Comparison of ENCODE assay signal across 22 cellular contexts in the genomic region with DNA sequence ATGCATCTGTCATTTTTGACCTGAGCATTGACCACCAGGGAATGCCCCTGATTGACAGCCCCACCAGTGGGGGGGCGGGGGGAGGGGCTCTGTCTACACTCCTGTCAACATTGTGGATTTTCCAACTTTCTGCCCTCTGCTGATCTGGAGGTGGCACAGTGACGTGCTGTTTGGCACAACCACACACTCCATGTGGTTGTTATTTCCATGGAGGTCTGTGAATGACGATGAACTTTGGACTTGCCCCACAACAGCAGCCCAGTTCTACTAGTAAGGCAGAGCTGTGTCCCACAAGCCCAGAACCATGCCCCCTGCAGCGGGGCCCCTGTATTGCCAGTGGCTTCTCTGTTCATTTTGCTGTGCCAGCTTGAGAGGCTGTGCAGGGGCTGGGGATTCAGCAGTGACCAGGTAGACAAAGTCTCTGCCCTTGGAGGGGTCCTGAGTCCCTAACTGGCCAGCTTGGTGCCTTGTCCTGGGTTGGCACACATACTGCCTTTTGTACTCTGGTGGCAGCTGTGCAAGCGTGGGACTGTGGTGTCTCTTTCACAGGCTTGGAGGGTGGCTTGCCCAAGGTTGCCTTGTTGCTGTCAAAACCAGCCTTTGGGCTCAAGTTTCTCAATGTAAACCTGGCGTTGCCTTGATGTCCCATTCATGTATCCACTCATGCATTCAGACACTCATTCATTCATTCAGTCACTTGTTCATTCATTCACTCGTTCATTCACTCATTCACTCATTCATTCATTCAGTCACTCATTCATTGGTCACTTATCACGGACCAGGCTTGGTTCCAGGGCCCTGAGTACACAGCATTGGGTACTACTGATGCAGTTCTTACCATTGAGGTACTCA.
DNase-seq lines count a peak whose midpoint lies in the region; ATAC-seq, FAIRE-seq and TF ChIP-seq lines count a peak whose summit lies in the region.
"Had no signal": no experiment of that assay in that cellular context is flagged by ENCODE, and none has a peak within 500 bp of the region (broad histone marks: within the 10 kb centered on the region; RNA-seq: fewer than 3 reads in every experiment).

No MANE protein-coding gene starts in this region.

- TF ChIP-seq CTCF in heart left ventricle (IDR thresholded peaks at IDR 0.05) (no peak), RWPE2 (IDR thresholded peaks at IDR 0.05; ENCODE audit: poor library complexity, severe bottlenecking) (no peak), kidney (IDR thresholded peaks at IDR 0.05; ENCODE audit: borderline replicate concordance, extremely low read depth, insufficient read depth) (no peak), prostate gland (IDR thresholded peaks at IDR 0.05) (no peak)

- H3K36me3 Mint-ChIP-seq in activated naive CD8-positive, alpha-beta T cell treated with anti-CD3 and anti-CD28 coated beads for 36 hours, result no peaks in the 10 kb centered on the region
- H3K36me3 Mint-ChIP-seq: activated naive CD4-positive, alpha-beta T cell treated with anti-CD3 and anti-CD28 coated beads, Interleukin-2, amount 50 U/mL, for 24 hours; memory B cell had no signal

- H3K9me3 ChIP-seq in heart left ventricle (no peaks in the 10 kb centered on the region), RWPE2 (ENCODE audit: severe bottlenecking) (no peaks in the 10 kb centered on the region), kidney (ENCODE audit: control insufficient read depth in 1 of 2, low read length in 2 of 2) (no peaks in the 10 kb centered on the region), prostate gland (no peaks in the 10 kb centered on the region)
- H3K9me3 ChIP-seq: BLaER1, SJCRH30 had no signal

- peaks cover 13% of the 10 kb centered on the region for H3K27me3 Mint-ChIP-seq in activated naive CD8-positive, alpha-beta T cell treated with anti-CD3 and anti-CD28 coated beads for 36 hours

- intact Hi-C loops in Right ventricle myocardium superior (cut with DNase I) (no loop called here), heart left ventricle (cut with DNase I) (no loop called here), kidney (cut with DNase I) (no loop called here), prostate gland (cut with DNase I) (no loop called here)

- TF ChIP-seq POLR2A in heart left ventricle (IDR thresholded peaks at IDR 0.05) (no peak), prostate gland (IDR thresholded peaks at IDR 0.05) (no peak)

- WGBS in heart left ventricle, 4 donors, result 72 to 80% (median 78%) methylated on average over 7 to 8 of the region's 8 CpGs
- 84% methylated on average over 8 of the region's 8 CpGs for WGBS in prostate gland

- H3K9me3 Mint-ChIP-seq in activated naive CD8-positive, alpha-beta T cell treated with anti-CD3 and anti-CD28 coated beads for 36 hours, result no peaks in the 10 kb centered on the region
- H3K9me3 Mint-ChIP-seq: activated naive CD4-positive, alpha-beta T cell treated with anti-CD3 and anti-CD28 coated beads, Interleukin-2, amount 50 U/mL, for 24 hours; activated T-helper 1 cell treated with anti-CD3 and anti-CD28 coated beads, Interleukin-12 subunit alpha, Interleukin-12 subunit beta, Interleukin-2, Interleukin-4 antibody, amounts not matched to agents 30 ng/mL and 10 ng/mL and 1 ng/mL, durations not matched to agents 14 hours and 24 hours and 36 hours; dendritic cell treated with granulocyte-macrophage colony-stimulating factor and Interleukin-4, amounts not matched to agents 40 ng/mL and 50 ng/mL, for 4 days had no signal

- H3K36me3 ChIP-seq in heart left ventricle, result no peaks in the 10 kb centered on the region
- no peaks in the 10 kb centered on the region for H3K36me3 ChIP-seq in RWPE2 (ENCODE audit: low read depth)
- H3K36me3 ChIP-seq in kidney (ENCODE audit: control insufficient read depth in 1 of 2, insufficient read depth in 2 of 2, low read length in 2 of 2), result no peaks in the 10 kb centered on the region
- H3K36me3 ChIP-seq in prostate gland, result no peaks in the 10 kb centered on the region
- H3K36me3 ChIP-seq: SJCRH30 had no signal

- DNase-seq in Right ventricle myocardium superior, result peak; percentile 24
- no peak for DNase-seq in heart left ventricle
- peak; percentile 63 for DNase-seq in RWPE2 (ENCODE audit: low spot score)
- DNase-seq in kidney, result peak; percentile 38
- DNase-seq in prostate gland (ENCODE audit: low spot score), result no peak
- no peak for DNase-seq in T1000 (lab: John Stamatoyannopoulos, UW)
- no peak for DNase-seq in activated naive CD8-positive, alpha-beta T cell treated with anti-CD3 and anti-CD28 coated beads for 36 hours
- DNase-seq: activated CD4-positive, alpha-beta T cell treated with anti-CD3 and anti-CD28 coated beads for 36 hours; anterior cingulate cortex; COR-L47; NCI-H446 treated with DMSO at 0.1 percent for 48 hours; SJCRH30; stimulated activated CD4-positive, alpha-beta T cell treated with anti-CD3 and anti-CD28 coated beads, Interleukin-4, amount 100 ng/mL, for 1 hour; stimulated activated naive CD4-positive, alpha-beta T cell; T-helper 17 cell had no signal

- H3K27ac ChIP-seq in heart left ventricle (no peak overlapping the region), RWPE2 (ENCODE audit: poor library complexity, severe bottlenecking) (peak overlapping the region; percentile 88), kidney (ENCODE audit: low read depth in 2 of 2, low read length in 2 of 2) (no peak overlapping the region), temporal lobe (ENCODE audit: low read depth, low read length) (peak overlapping the region; percentile 72), prostate gland (no peak overlapping the region)
- H3K27ac ChIP-seq: BLaER1, SJCRH30 had no signal

- no peaks in the 10 kb centered on the region for H3K4me1 Mint-ChIP-seq in activated naive CD8-positive, alpha-beta T cell treated with anti-CD3 and anti-CD28 coated beads for 36 hours
- H3K4me1 Mint-ChIP-seq: activated CD4-positive, alpha-beta T cell treated with anti-CD3 and anti-CD28 coated beads for 36 hours; activated naive CD4-positive, alpha-beta T cell treated with anti-CD3 and anti-CD28 coated beads, Interleukin-2, amount 50 U/mL, for 24 hours; IgD-negative memory B cell; memory B cell had no signal

- no peak for ATAC-seq in Right ventricle myocardium superior (ENCODE audit: poor library complexity)
- no peak for ATAC-seq in heart left ventricle
- no peak for ATAC-seq in RWPE2 (ENCODE audit: low read depth)
- ATAC-seq: activated CD4-positive, alpha-beta T cell treated with anti-CD3 and anti-CD28 coated beads for 36 hours; T-helper 17 cell had no signal

- H3K4me3 Mint-ChIP-seq in activated naive CD8-positive, alpha-beta T cell treated with anti-CD3 and anti-CD28 coated beads for 36 hours, result no peak overlapping the region
- H3K4me3 Mint-ChIP-seq: activated CD4-positive, alpha-beta T cell treated with anti-CD3 and anti-CD28 coated beads for 36 hours; activated naive CD4-positive, alpha-beta T cell treated with anti-CD3 and anti-CD28 coated beads, Interleukin-2, amount 50 U/mL, for 24 hours; activated T-helper 1 cell treated with anti-CD3 and anti-CD28 coated beads, Interleukin-12 subunit alpha, Interleukin-12 subunit beta, Interleukin-2, Interleukin-4 antibody, amounts not matched to agents 30 ng/mL and 10 ng/mL and 1 ng/mL, durations not matched to agents 14 hours and 24 hours and 36 hours; dendritic cell treated with granulocyte-macrophage colony-stimulating factor and Interleukin-4, amounts not matched to agents 40 ng/mL and 50 ng/mL, for 4 days; IgD-negative memory B cell; memory B cell; T-helper 17 cell had no signal

- no peak for FAIRE-seq in kidney (lab: Jason Lieb, UNC)

- peaks cover 0 to 42% (median 5%) of the 10 kb centered on the region in 12 donors for H3K4me1 ChIP-seq in heart left ventricle
- peaks cover 32% of the 10 kb centered on the region for H3K4me1 ChIP-seq in RWPE2 (ENCODE audit: insufficient read depth, poor library complexity, severe bottlenecking)
- no peaks in the 10 kb centered on the region for H3K4me1 ChIP-seq in kidney (ENCODE audit: control insufficient read depth in 1 of 2, insufficient read depth in 1 of 2, low read depth in 1 of 2, low read length in 2 of 2)
- H3K4me1 ChIP-seq in prostate gland (replicated peaks), result no peaks in the 10 kb centered on the region
- H3K4me1 ChIP-seq: SJCRH30 had no signal

- H3K27ac Mint-ChIP-seq in activated naive CD8-positive, alpha-beta T cell treated with anti-CD3 and anti-CD28 coated beads for 36 hours, result no peak overlapping the region
- H3K27ac Mint-ChIP-seq: activated CD4-positive, alpha-beta T cell treated with anti-CD3 and anti-CD28 coated beads for 36 hours; activated naive CD4-positive, alpha-beta T cell treated with anti-CD3 and anti-CD28 coated beads, Interleukin-2, amount 50 U/mL, for 24 hours; activated T-helper 1 cell treated with anti-CD3 and anti-CD28 coated beads, Interleukin-12 subunit alpha, Interleukin-12 subunit beta, Interleukin-2, Interleukin-4 antibody, amounts not matched to agents 30 ng/mL and 10 ng/mL and 1 ng/mL, durations not matched to agents 14 hours and 24 hours and 36 hours; dendritic cell treated with granulocyte-macrophage colony-stimulating factor and Interleukin-4, amounts not matched to agents 40 ng/mL and 50 ng/mL, for 4 days; IgD-negative memory B cell; memory B cell; T-helper 17 cell had no signal

- H3K4me3 ChIP-seq in heart left ventricle, result no peak overlapping the region
- no peak overlapping the region for H3K4me3 ChIP-seq in RWPE2 (ENCODE audit: severe bottlenecking)
- no peak overlapping the region for H3K4me3 ChIP-seq in kidney (ENCODE audit: low read length in 2 of 2)
- no peak overlapping the region for H3K4me3 ChIP-seq in prostate gland
- H3K4me3 ChIP-seq: BLaER1, SJCRH30 had no signal

- H3K9ac ChIP-seq in kidney (ENCODE audit: low read length in 2 of 2), result no peak overlapping the region
- H3K9ac ChIP-seq: BLaER1 had no signal

- no peaks in the 10 kb centered on the region for H3K27me3 ChIP-seq in heart left ventricle
- no peaks in the 10 kb centered on the region for H3K27me3 ChIP-seq in RWPE2 (ENCODE audit: insufficient read depth, poor library complexity, severe bottlenecking)
- no peaks in the 10 kb centered on the region for H3K27me3 ChIP-seq in prostate gland (replicated peaks; ENCODE audit: insufficient read depth)
- H3K27me3 ChIP-seq: BLaER1 had no signal

Comparison
In these comparisons a context has a peak if more than half of its experiments do, and no peak if none do; other contexts are left out.
1. DNase-seq: peak in Right ventricle myocardium superior (single experiment), RWPE2 (single experiment) and kidney (single experiment); none in heart left ventricle (0 of 5), prostate gland (single experiment), T1000 (single experiment) and activated naive CD8-positive, alpha-beta T cell treated with anti-CD3 and anti-CD28 coated beads for 36 hours (single experiment).
2. H3K27ac ChIP-seq: peak in RWPE2 (single experiment) and temporal lobe (single experiment); none in heart left ventricle (0 of 12), kidney (0 of 2) and prostate gland (0 of 2).